9 cellular contexts compared by ENCODE assay signal in the genomic region with DNA sequence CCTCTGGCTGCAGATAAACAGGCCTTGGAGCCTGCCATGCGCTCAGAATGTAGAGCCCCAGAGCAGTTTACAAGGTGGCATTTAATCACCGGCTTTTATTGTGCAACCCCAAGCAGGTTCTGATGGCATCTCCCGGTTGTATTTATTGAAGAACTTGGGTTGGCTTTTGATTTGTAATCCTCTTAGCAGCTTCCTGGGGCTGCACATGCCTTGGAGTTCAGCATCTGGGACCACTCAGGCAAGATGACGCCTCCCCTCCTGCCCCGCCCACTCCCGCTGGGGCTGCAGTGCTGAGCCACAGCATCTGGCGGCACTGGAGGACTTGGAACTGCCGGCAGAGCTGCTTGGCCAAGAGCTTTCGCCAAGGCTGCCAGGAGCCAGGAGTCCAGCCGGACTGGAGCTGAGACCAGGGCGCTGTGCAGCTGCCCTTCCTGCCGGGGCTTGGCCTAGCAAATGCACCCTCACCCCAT. TPM values are rescaled to one million over a fixed set of nuclear protein-coding genes. Genes with fewer than 3 reads are reported as not detected.
A peak's percentile ranks its signal among the peaks of the same experiment; 100 is the strongest.
DNase-seq lines count a peak whose midpoint lies in the region; ATAC-seq and TF ChIP-seq lines count a peak whose summit lies in the region.
"Had no signal": no experiment of that assay in that cellular context is flagged by ENCODE, and none has a peak within 500 bp of the region (broad histone marks: within the 10 kb centered on the region; RNA-seq: fewer than 3 reads in every experiment).

No MANE protein-coding gene starts in this region.

- H3K27me3 Mint-ChIP-seq in activated CD8-positive, alpha-beta T cell treated with anti-CD3 and anti-CD28 coated beads, Interleukin-2, amount 10 ng/mL, durations not matched to agents 7 days and 5 days (ENCODE audit: low read depth): peaks cover 17% of the 10 kb centered on the region

- POLR2A ChIA-PET in activated CD8-positive, alpha-beta T cell treated with anti-CD3 and anti-CD28 coated beads, Interleukin-2, amount 10 ng/mL, durations not matched to agents 7 days and 5 days (lab: Charles Lee): interaction anchor here (0.7 kb wide), 1 partner anchor 1364 kb away, joined by 3 read pairs; no protein-coding TSS in a partner anchor

- H3K27me3 ChIP-seq in adrenal gland (peaks cover 10% of the 10 kb centered on the region), left ventricle myocardium inferior (ENCODE audit: low read depth) (no peaks in the 10 kb centered on the region)

- H3K27ac ChIP-seq in adrenal gland (peak overlapping the region in 1 of 5 donors; percentile 53), left ventricle myocardium inferior (replicated peaks) (peak overlapping the region; percentile 86)

- intact Hi-C loops in adrenal gland (cut with DNase I) (no loop called here), left ventricle myocardium inferior (cut with micrococcal nuclease) (no loop called here), sciatic nerve (cut with DNase I) (no loop called here)

- no peaks in the 10 kb centered on the region for H3K9me3 Mint-ChIP-seq in activated CD8-positive, alpha-beta T cell treated with anti-CD3 and anti-CD28 coated beads, Interleukin-2, amount 10 ng/mL, durations not matched to agents 7 days and 5 days (ENCODE audit: insufficient read depth)

- peak; percentile 87 for ATAC-seq in sciatic nerve
- no peak for ATAC-seq in activated CD8-positive, alpha-beta T cell treated with anti-CD3 and anti-CD28 coated beads, Interleukin-2, amount 10 ng/mL, durations not matched to agents 7 days and 5 days
- ATAC-seq: Panc1 had no signal

- H3K36me3 Mint-ChIP-seq in activated CD8-positive, alpha-beta T cell treated with anti-CD3 and anti-CD28 coated beads, Interleukin-2, amount 10 ng/mL, durations not matched to agents 7 days and 5 days (ENCODE audit: low read depth): no peaks in the 10 kb centered on the region

- no peak for TF ChIP-seq POLR2A in adrenal gland (IDR thresholded peaks at IDR 0.05)

- DNase-seq in GM04503 (ENCODE audit: low read depth): peak; percentile 71
- DNase-seq in adrenal gland: peak in 6 of 7 donors; percentile 44 to 85 (median 58)
- peak; percentile 90 for DNase-seq in left ventricle myocardium inferior
- DNase-seq in sciatic nerve (ENCODE audit: low spot score): peak; percentile 89
- no peak for DNase-seq in NOMO-1 treated with dmso at 0.1 percent for 144 hours (lab: John Stamatoyannopoulos, UW; ENCODE audit: unreplicated experiment)
- DNase-seq in NCI-H1930 (lab: John Stamatoyannopoulos, UW): no peak
- DNase-seq in activated naive CD4-positive, alpha-beta T cell (lab: John Stamatoyannopoulos, UW): no peak
- no peak for DNase-seq in activated CD8-positive, alpha-beta T cell treated with anti-CD3 and anti-CD28 coated beads, Interleukin-2, amount 10 ng/mL, durations not matched to agents 7 days and 5 days

- 51 to 65% (median 62%) methylated on average over 4 to 12 of the region's 12 CpGs for WGBS in adrenal gland, 4 donors

- H3K36me3 ChIP-seq in adrenal gland (replicated peaks in 1 of 2) (no peaks in the 10 kb centered on the region), left ventricle myocardium inferior (no peaks in the 10 kb centered on the region)

- no peak overlapping the region for H3K27ac Mint-ChIP-seq in activated CD8-positive, alpha-beta T cell treated with anti-CD3 and anti-CD28 coated beads, Interleukin-2, amount 10 ng/mL, durations not matched to agents 7 days and 5 days

- H3K4me3 ChIP-seq in adrenal gland (no peak overlapping the region), left ventricle myocardium inferior (peak overlapping the region; percentile 45)

- H3K9me3 ChIP-seq in adrenal gland (replicated peaks in 1 of 3) (no peaks in the 10 kb centered on the region), left ventricle myocardium inferior (replicated peaks) (no peaks in the 10 kb centered on the region)

- peaks cover 4 to 7% of the 10 kb centered on the region in 2 donors for H3K4me1 ChIP-seq in adrenal gland (replicated peaks in 1 of 2)
- H3K4me1 ChIP-seq in left ventricle myocardium inferior: peaks cover 100% of the 10 kb centered on the region

- H3K4me1 Mint-ChIP-seq in activated CD8-positive, alpha-beta T cell treated with anti-CD3 and anti-CD28 coated beads, Interleukin-2, amount 10 ng/mL, durations not matched to agents 7 days and 5 days (ENCODE audit: low read depth): no peaks in the 10 kb centered on the region

- CTCF ChIA-PET in activated CD8-positive, alpha-beta T cell treated with anti-CD3 and anti-CD28 coated beads, Interleukin-2, amount 10 ng/mL, durations not matched to agents 7 days and 5 days (lab: Charles Lee): no interaction called here

- TF ChIP-seq CTCF in adrenal gland (IDR thresholded peaks at IDR 0.05) (peak in 1 of 6 experiments; percentile 23), left ventricle myocardium inferior (IDR thresholded peaks at IDR 0.05; ENCODE audit: borderline replicate concordance) (peak; percentile 53)

- H3K4me3 Mint-ChIP-seq in activated CD8-positive, alpha-beta T cell treated with anti-CD3 and anti-CD28 coated beads, Interleukin-2, amount 10 ng/mL, durations not matched to agents 7 days and 5 days: no peak overlapping the region

RNA-seq across cellular contexts. Expression of gene HTRA3, which starts 5.3 kb away (rescaled TPM):
- total RNA-seq in adrenal gland (10 to 100 TPM in 1 of 8 donors, 1 to 10 TPM in 7; 2.3 to 10.6 (median 4.0) TPM), left ventricle myocardium inferior (119 TPM), sciatic nerve (23.7 TPM)
- polyA plus RNA-seq in adrenal gland: 10 to 100 TPM in 1 of 3 donors, 1 to 10 TPM in 2; 1.6 to 14.0 (median 4.0) TPM
- total RNA-seq in activated CD8-positive, alpha-beta T cell treated with anti-CD3 and anti-CD28 coated beads, Interleukin-2, amount 10 ng/mL, durations not matched to agents 7 days and 5 days: not detected

Comparison
In these comparisons a context has a peak if more than half of its experiments do, and no peak if none do; other contexts are left out.
1. DNase-seq: peak in GM04503 (single experiment), adrenal gland (6 of 7), left ventricle myocardium inferior (single experiment) and sciatic nerve (single experiment); none in NOMO-1 treated with dmso at 0.1 percent for 144 hours (single experiment), NCI-H1930 (0 of 2), activated naive CD4-positive, alpha-beta T cell (0 of 4) and activated CD8-positive, alpha-beta T cell treated with anti-CD3 and anti-CD28 coated beads, Interleukin-2, amount 10 ng/mL, durations not matched to agents 7 days and 5 days (single experiment).